25 cellular contexts compared by ENCODE assay signal in genomic region chr1:169259816-169260215, GRCh38.
"Had no signal": no experiment of that assay in that cellular context is flagged by ENCODE, and none has a peak within 500 bp of the region (broad histone marks: within the 10 kb centered on the region; RNA-seq: fewer than 3 reads in every experiment).

No MANE protein-coding gene starts in this region.

- ATAC-seq: activated CD4-positive, alpha-beta T cell treated with anti-CD3 and anti-CD28 coated beads for 36 hours; activated CD8-positive, alpha-beta memory T cell treated with anti-CD3 and anti-CD28 coated beads, Interleukin-2, amount 10 ng/mL, durations not matched to agents 7 days and 5 days; activated CD8-positive, alpha-beta T cell treated with anti-CD3 and anti-CD28 coated beads, Interleukin-2, amount 10 ng/mL, durations not matched to agents 7 days and 5 days; activated naive CD8-positive, alpha-beta T cell treated with anti-CD3 and anti-CD28 coated beads, Interleukin-2, amount 50 U/mL, for 24 hours; esophagus mucosa; foreskin keratinocyte; left lung; mucosa of descending colon; natural killer cell treated with Interleukin-12 subunit alpha and Interleukin-12 subunit beta and Interleukin-15 and Interleukin-18, amount 100 ng/mL, for 72 hours had no signal

- H3K4me1 ChIP-seq: breast epithelium, foreskin keratinocyte, heart left ventricle, left lung, suprapubic skin, tibial nerve had no signal

- H3K36me3 ChIP-seq: breast epithelium, left lung, suprapubic skin had no signal

- DNase-seq: activated CD4-positive, alpha-beta T cell treated with anti-CD3 and anti-CD28 coated beads for 36 hours; activated CD4-positive, CD25-positive, alpha-beta regulatory T cell; activated CD8-positive, alpha-beta memory T cell treated with anti-CD3 and anti-CD28 coated beads, Interleukin-2, amount 10 ng/mL, durations not matched to agents 7 days and 5 days; activated CD8-positive, alpha-beta T cell treated with anti-CD3 and anti-CD28 coated beads, Interleukin-2, amount 10 ng/mL, durations not matched to agents 7 days and 5 days; activated naive CD8-positive, alpha-beta T cell treated with anti-CD3 and anti-CD28 coated beads, Interleukin-2, amount 50 U/mL, for 24 hours; activated T-cell treated with anti-CD3 and anti-CD28 coated beads, Interleukin-2, amount 50 U/mL, for 48 hours; amygdala; central memory CD4-positive, alpha-beta T cell; endodermal cell; foreskin keratinocyte; heart left ventricle; kidney glomerular epithelial cell; left lung; mesendoderm; mucosa of descending colon; right cardiac atrium; stimulated activated CD4-positive, alpha-beta T cell treated with anti-CD3 and anti-CD28 coated beads, Interleukin-15, amount 100 ng/mL, for 24 hours; stimulated activated CD4-positive, alpha-beta T cell treated with anti-CD3 and anti-CD28 coated beads, Interleukin-2, amount 100 ng/mL, for 24 hours; stimulated activated naive CD4-positive, alpha-beta T cell had no signal

- H3K4me3 ChIP-seq: breast epithelium, heart left ventricle, left lung, lung, mucosa of descending colon, suprapubic skin, tibial nerve had no signal

- H3K27me3 ChIP-seq: breast epithelium, foreskin keratinocyte, heart left ventricle, left lung, suprapubic skin, tibial nerve had no signal

- H3K27ac ChIP-seq: breast epithelium, foreskin keratinocyte, heart left ventricle, left lung, suprapubic skin, tibial nerve had no signal

- H3K9me3 ChIP-seq: left lung, mucosa of descending colon, suprapubic skin had no signal
